17 cellular contexts compared by ENCODE assay signal in the genomic region with DNA sequence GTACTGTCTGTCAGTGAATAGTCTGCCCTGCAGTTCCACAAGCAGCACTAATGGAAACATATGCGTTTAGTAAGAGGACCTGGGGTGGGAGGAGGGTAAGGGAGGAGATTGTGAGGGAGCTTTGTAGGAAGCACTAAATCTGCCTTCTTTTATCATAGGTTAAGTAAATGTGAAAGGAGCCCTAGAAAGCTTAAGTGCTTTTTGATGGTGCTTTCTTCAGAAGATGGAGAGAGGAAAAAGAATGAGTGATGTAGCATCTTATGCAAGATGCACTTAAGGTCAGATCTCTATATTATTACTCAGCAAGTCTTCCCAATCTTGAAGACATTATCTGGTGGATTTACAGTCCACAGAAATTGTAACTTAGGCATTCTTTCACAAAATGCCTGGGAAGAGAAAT.
"Had no signal": no experiment of that assay in that cellular context is flagged by ENCODE, and none has a peak within 500 bp of the region (broad histone marks: within the 10 kb centered on the region; RNA-seq: fewer than 3 reads in every experiment).

No MANE protein-coding gene starts in this region.

- H3K27me3 Mint-ChIP-seq: activated CD8-positive, alpha-beta memory T cell treated with anti-CD3 and anti-CD28 coated beads, Interleukin-2, amount 10 ng/mL, durations not matched to agents 7 days and 5 days; activated naive CD4-positive, alpha-beta T cell treated with anti-CD3 and anti-CD28 coated beads, Interleukin-2, amount 50 U/mL, for 24 hours; activated T-cell treated with anti-CD3 and anti-CD28 coated beads, Interleukin-2, amount 50 U/mL, for 24 hours; naive thymus-derived CD8-positive, alpha-beta T cell; stimulated activated naive CD8-positive, alpha-beta T cell treated with anti-CD3 and anti-CD28 coated beads, Interleukin-15, Interleukin-2, amounts not matched to agents 100 ng/mL and 50 ng/mL, for 24 hours; T-cell had no signal

- H3K9me3 Mint-ChIP-seq: activated naive CD4-positive, alpha-beta T cell treated with anti-CD3 and anti-CD28 coated beads, Interleukin-2, amount 50 U/mL, for 24 hours; stimulated activated naive CD8-positive, alpha-beta T cell treated with anti-CD3 and anti-CD28 coated beads, Interleukin-15, Interleukin-2, amounts not matched to agents 100 ng/mL and 50 ng/mL, for 24 hours had no signal

- H3K36me3 ChIP-seq: sigmoid colon, thoracic aorta had no signal

- H3K9me3 ChIP-seq: mucosa of descending colon, sigmoid colon, thoracic aorta had no signal

- H3K4me1 Mint-ChIP-seq: activated CD8-positive, alpha-beta memory T cell treated with anti-CD3 and anti-CD28 coated beads, Interleukin-2, amount 10 ng/mL, durations not matched to agents 7 days and 5 days; activated naive CD4-positive, alpha-beta T cell treated with anti-CD3 and anti-CD28 coated beads, Interleukin-2, amount 50 U/mL, for 24 hours; naive thymus-derived CD8-positive, alpha-beta T cell; T-cell had no signal

- H3K4me1 ChIP-seq: sigmoid colon had no signal

- H3K27ac Mint-ChIP-seq: activated CD8-positive, alpha-beta memory T cell treated with anti-CD3 and anti-CD28 coated beads, Interleukin-2, amount 10 ng/mL, durations not matched to agents 7 days and 5 days; activated naive CD4-positive, alpha-beta T cell treated with anti-CD3 and anti-CD28 coated beads, Interleukin-2, amount 50 U/mL, for 24 hours; activated T-cell treated with anti-CD3 and anti-CD28 coated beads, Interleukin-2, amount 50 U/mL, for 24 hours; naive thymus-derived CD8-positive, alpha-beta T cell; stimulated activated naive CD8-positive, alpha-beta T cell treated with anti-CD3 and anti-CD28 coated beads, Interleukin-15, Interleukin-2, amounts not matched to agents 100 ng/mL and 50 ng/mL, for 24 hours; T-cell had no signal

- H3K4me3 Mint-ChIP-seq: activated CD8-positive, alpha-beta memory T cell treated with anti-CD3 and anti-CD28 coated beads, Interleukin-2, amount 10 ng/mL, durations not matched to agents 7 days and 5 days; activated naive CD4-positive, alpha-beta T cell treated with anti-CD3 and anti-CD28 coated beads, Interleukin-2, amount 50 U/mL, for 24 hours; activated T-cell treated with anti-CD3 and anti-CD28 coated beads, Interleukin-2, amount 50 U/mL, for 24 hours; naive thymus-derived CD8-positive, alpha-beta T cell; stimulated activated naive CD8-positive, alpha-beta T cell treated with anti-CD3 and anti-CD28 coated beads, Interleukin-15, Interleukin-2, amounts not matched to agents 100 ng/mL and 50 ng/mL, for 24 hours; T-cell had no signal

- ATAC-seq: activated CD8-positive, alpha-beta memory T cell treated with anti-CD3 and anti-CD28 coated beads, Interleukin-2, amount 10 ng/mL, durations not matched to agents 7 days and 5 days; mucosa of descending colon; naive thymus-derived CD8-positive, alpha-beta T cell; T-cell had no signal

- DNase-seq: activated CD4-positive, alpha-beta T cell treated with anti-CD3 and anti-CD28 coated beads for 1 hour; activated CD4-positive, alpha-beta T cell treated with anti-CD3 and anti-CD28 coated beads, Interleukin-2, amount 50 U/mL, for 48 hours; activated CD8-positive, alpha-beta memory T cell treated with anti-CD3 and anti-CD28 coated beads, Interleukin-2, amount 10 ng/mL, durations not matched to agents 7 days and 5 days; activated effector memory CD4-positive, alpha-beta T cell treated with Interleukin-2 at 50 U/mL for 16 hours; activated T-cell treated with anti-CD3 and anti-CD28 coated beads, Interleukin-2, amount 50 U/mL, for 24 hours; hypothalamus; mucosa of descending colon; naive thymus-derived CD8-positive, alpha-beta T cell; nucleus accumbens; sigmoid colon; stimulated activated CD4-positive, alpha-beta T cell treated with anti-CD3 and anti-CD28 coated beads, Interleukin-4, amount 100 ng/mL, for 24 hours; T-cell; T1000 had no signal

- H3K27me3 ChIP-seq: sigmoid colon had no signal

- H3K4me3 ChIP-seq: lung, mucosa of descending colon, sigmoid colon, thoracic aorta had no signal

- H3K27ac ChIP-seq: sigmoid colon, thoracic aorta had no signal

- H3K36me3 Mint-ChIP-seq: activated CD8-positive, alpha-beta memory T cell treated with anti-CD3 and anti-CD28 coated beads, Interleukin-2, amount 10 ng/mL, durations not matched to agents 7 days and 5 days; activated naive CD4-positive, alpha-beta T cell treated with anti-CD3 and anti-CD28 coated beads, Interleukin-2, amount 50 U/mL, for 24 hours; naive thymus-derived CD8-positive, alpha-beta T cell; T-cell had no signal
